In the genomic region with DNA sequence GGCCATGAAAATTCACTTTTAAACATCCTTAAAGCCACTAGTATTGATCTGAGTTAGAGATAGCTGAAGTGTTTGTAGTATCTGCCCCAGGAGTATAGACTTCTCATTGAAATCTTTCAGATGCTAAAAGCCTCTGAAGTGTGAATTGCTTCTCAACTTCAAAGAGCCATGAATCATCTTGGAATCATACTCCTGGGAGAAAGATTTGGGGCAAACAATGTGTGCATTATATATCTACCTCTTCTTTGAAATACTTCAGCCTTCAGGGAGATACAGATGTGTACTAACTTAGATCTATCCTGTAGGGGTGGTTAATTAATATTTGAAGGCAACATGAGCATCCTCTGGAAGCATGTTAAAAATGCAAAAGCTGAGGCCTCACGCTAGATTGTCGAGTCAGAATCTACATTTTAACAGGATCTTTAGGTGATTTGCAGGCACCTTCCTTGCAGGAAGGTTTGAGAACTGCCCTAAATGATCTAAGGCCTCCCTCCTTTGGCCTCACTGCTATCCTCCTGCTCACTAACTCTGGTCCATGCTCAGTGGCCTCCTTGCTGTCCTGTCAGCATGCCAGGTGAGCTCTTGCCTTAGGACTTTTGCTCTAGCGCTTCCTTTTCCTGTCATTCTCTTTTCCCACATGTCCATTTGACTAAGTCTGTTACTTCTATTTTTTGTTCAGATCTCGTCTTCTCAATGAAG, we compare ENCODE assay signal across 24 cellular contexts. TPM values are rescaled to one million over a fixed set of nuclear protein-coding genes. Genes with fewer than 3 reads are reported as not detected.
A peak's percentile ranks its signal among the peaks of the same experiment; 100 is the strongest.
DNase-seq lines count a peak whose midpoint lies in the region; ATAC-seq and TF ChIP-seq lines count a peak whose summit lies in the region.
"Had no signal": no experiment of that assay in that cellular context is flagged by ENCODE, and none has a peak within 500 bp of the region (broad histone marks: within the 10 kb centered on the region; RNA-seq: fewer than 3 reads in every experiment).

No MANE protein-coding gene starts in this region.

- 47 to 56% (median 54%) methylated on average over 4 of the region's 4 CpGs for WGBS in ovary, 3 donors

- CTCF ChIA-PET in activated naive CD4-positive, alpha-beta T cell treated with anti-CD3 and anti-CD28 coated beads for 36 hours (lab: Charles Lee), result no interaction called here

- no peaks in the 10 kb centered on the region for H3K27me3 Mint-ChIP-seq in activated naive CD4-positive, alpha-beta T cell treated with anti-CD3 and anti-CD28 coated beads for 36 hours (ENCODE audit: low read depth)

- no peaks in the 10 kb centered on the region for H3K9me3 ChIP-seq in ovary
- H3K9me3 ChIP-seq: BE2C, SJCRH30 had no signal

- peak; percentile 11 to 41 for ATAC-seq in activated naive CD4-positive, alpha-beta T cell treated with anti-CD3 and anti-CD28 coated beads, Interleukin-2, amount 50 U/mL, for 72 hours
- ATAC-seq in foreskin keratinocyte, result peak; percentile 60
- ATAC-seq in left colon, result no peak
- no peak for ATAC-seq in HG03108 (IDR thresholded peaks at IDR 0.05; ENCODE audit: unreplicated experiment)
- ATAC-seq: SK-N-SH treated with all-trans-retinoic acid at 6 μM for 48 hours had no signal

- no peak overlapping the region for H3K27ac Mint-ChIP-seq in activated naive CD4-positive, alpha-beta T cell treated with anti-CD3 and anti-CD28 coated beads, Interleukin-2, amount 50 U/mL, for 72 hours
- H3K27ac Mint-ChIP-seq in activated naive CD4-positive, alpha-beta T cell treated with anti-CD3 and anti-CD28 coated beads for 36 hours, result no peak overlapping the region
- H3K27ac Mint-ChIP-seq: CD14-positive monocyte had no signal

- H3K4me3 ChIP-seq in ovary, result no peak overlapping the region
- H3K4me3 ChIP-seq: SJCRH30 had no signal

- H3K27ac ChIP-seq in foreskin keratinocyte, result no peak overlapping the region
- H3K27ac ChIP-seq in ovary, result no peak overlapping the region
- H3K27ac ChIP-seq: SJCRH30 had no signal

- H3K36me3 Mint-ChIP-seq in activated naive CD4-positive, alpha-beta T cell treated with anti-CD3 and anti-CD28 coated beads, Interleukin-2, amount 50 U/mL, for 72 hours, result no peaks in the 10 kb centered on the region
- H3K36me3 Mint-ChIP-seq in activated naive CD4-positive, alpha-beta T cell treated with anti-CD3 and anti-CD28 coated beads for 36 hours (ENCODE audit: low read depth), result no peaks in the 10 kb centered on the region
- H3K36me3 Mint-ChIP-seq: CD14-positive monocyte had no signal

- no peak for TF ChIP-seq EP300 in ovary (IDR thresholded peaks at IDR 0.05)

- peaks cover 0 to 4% of the 10 kb centered on the region in 2 donors for H3K9me3 Mint-ChIP-seq in activated naive CD4-positive, alpha-beta T cell treated with anti-CD3 and anti-CD28 coated beads, Interleukin-2, amount 50 U/mL, for 72 hours
- no peaks in the 10 kb centered on the region for H3K9me3 Mint-ChIP-seq in activated naive CD4-positive, alpha-beta T cell treated with anti-CD3 and anti-CD28 coated beads for 36 hours
- H3K9me3 Mint-ChIP-seq: CD8-positive, alpha-beta memory T cell had no signal

- TF ChIP-seq CTCF in foreskin keratinocyte (conservative IDR thresholded peaks at IDR 0.05) (no peak), ovary (IDR thresholded peaks at IDR 0.05) (no peak)

- peaks cover 17% of the 10 kb centered on the region for H3K4me1 Mint-ChIP-seq in activated naive CD4-positive, alpha-beta T cell treated with anti-CD3 and anti-CD28 coated beads for 36 hours (ENCODE audit: low read depth)

- no peak overlapping the region for H3K4me3 Mint-ChIP-seq in activated naive CD4-positive, alpha-beta T cell treated with anti-CD3 and anti-CD28 coated beads for 36 hours
- H3K4me3 Mint-ChIP-seq: CD14-positive monocyte; CD8-positive, alpha-beta memory T cell had no signal

- H3K27me3 ChIP-seq in foreskin keratinocyte (no peaks in the 10 kb centered on the region), ovary (no peaks in the 10 kb centered on the region)
- H3K27me3 ChIP-seq: SJCRH30 had no signal

- H3K4me1 ChIP-seq in foreskin keratinocyte, result no peaks in the 10 kb centered on the region
- no peaks in the 10 kb centered on the region for H3K4me1 ChIP-seq in ovary (ENCODE audit: insufficient read depth)
- H3K4me1 ChIP-seq: BE2C, SJCRH30 had no signal

- intact Hi-C loops in activated naive CD4-positive, alpha-beta T cell treated with anti-CD3 and anti-CD28 coated beads for 36 hours (cut with micrococcal nuclease), result loop anchor here (10.0 kb wide), 2 partner anchors 1495 to 1965 kb away; partner anchors contain the start of genes DCAF6 and MPC2
- intact Hi-C loops in left colon (cut with DNase I, micrococcal nuclease), result no loop called here
- intact Hi-C loops in ovary (cut with DNase I), result no loop called here

- no peaks in the 10 kb centered on the region for H3K36me3 ChIP-seq in ovary
- H3K36me3 ChIP-seq: BE2C, SJCRH30 had no signal

- DNase-seq in activated naive CD4-positive, alpha-beta T cell treated with anti-CD3 and anti-CD28 coated beads, Interleukin-2, amount 50 U/mL, for 72 hours (ENCODE audit: low spot score in 2 of 2), result no peak
- DNase-seq in activated naive CD4-positive, alpha-beta T cell treated with anti-CD3 and anti-CD28 coated beads for 36 hours, result no peak
- DNase-seq in SW480 (ENCODE audit: low spot score) (peak; percentile 55), foreskin keratinocyte (no peak), left colon (no peak), ovary (no peak)
- DNase-seq: 8988T; ACHN; BE2C; Calu3; CD8-positive, alpha-beta memory T cell; DMS153; DND-41; KG1; NCI-H1048; NCI-H1417; NCI-H1694; NCI-H2029 treated with DMSO at 0.1 percent for 48 hours; NCI-H446 treated with DMSO at 0.1 percent for 48 hours; NCI-H526; SJCRH30 had no signal

- no peak for TF ChIP-seq POLR2A in ovary (IDR thresholded peaks at IDR 0.05)

RNA-seq across cellular contexts. Expression of gene SCYL3, which starts 6.0 kb away (rescaled TPM):
- total RNA-seq in activated naive CD4-positive, alpha-beta T cell treated with anti-CD3 and anti-CD28 coated beads, Interleukin-2, amount 50 U/mL, for 72 hours, result 10 to 100 TPM; 11.4 to 16.3 TPM
- 1 to 10 TPM; 8.8 TPM for total RNA-seq in activated naive CD4-positive, alpha-beta T cell treated with anti-CD3 and anti-CD28 coated beads for 36 hours
- total RNA-seq in foreskin keratinocyte (4.3 TPM in 2 replicates), left colon (10 to 100 TPM; 14.7 to 15.4 TPM), ovary (10 to 100 TPM in 4 of 7 donors, 1 to 10 TPM in 3; 6.3 to 15.3 (median 10.9) TPM)
- polyA plus RNA-seq in foreskin keratinocyte (2.0 and 2.4 TPM in 2 replicates), ovary (1 to 10 TPM; 6.9 to 7.3 TPM)

Comparison
In these comparisons a context has a peak if more than half of its experiments do, and no peak if none do; other contexts are left out.
1. ATAC-seq: peak in activated naive CD4-positive, alpha-beta T cell treated with anti-CD3 and anti-CD28 coated beads, Interleukin-2, amount 50 U/mL, for 72 hours (2 of 2) and foreskin keratinocyte (single experiment); none in left colon (single experiment) and HG03108 (single experiment).